In the genomic region with DNA sequence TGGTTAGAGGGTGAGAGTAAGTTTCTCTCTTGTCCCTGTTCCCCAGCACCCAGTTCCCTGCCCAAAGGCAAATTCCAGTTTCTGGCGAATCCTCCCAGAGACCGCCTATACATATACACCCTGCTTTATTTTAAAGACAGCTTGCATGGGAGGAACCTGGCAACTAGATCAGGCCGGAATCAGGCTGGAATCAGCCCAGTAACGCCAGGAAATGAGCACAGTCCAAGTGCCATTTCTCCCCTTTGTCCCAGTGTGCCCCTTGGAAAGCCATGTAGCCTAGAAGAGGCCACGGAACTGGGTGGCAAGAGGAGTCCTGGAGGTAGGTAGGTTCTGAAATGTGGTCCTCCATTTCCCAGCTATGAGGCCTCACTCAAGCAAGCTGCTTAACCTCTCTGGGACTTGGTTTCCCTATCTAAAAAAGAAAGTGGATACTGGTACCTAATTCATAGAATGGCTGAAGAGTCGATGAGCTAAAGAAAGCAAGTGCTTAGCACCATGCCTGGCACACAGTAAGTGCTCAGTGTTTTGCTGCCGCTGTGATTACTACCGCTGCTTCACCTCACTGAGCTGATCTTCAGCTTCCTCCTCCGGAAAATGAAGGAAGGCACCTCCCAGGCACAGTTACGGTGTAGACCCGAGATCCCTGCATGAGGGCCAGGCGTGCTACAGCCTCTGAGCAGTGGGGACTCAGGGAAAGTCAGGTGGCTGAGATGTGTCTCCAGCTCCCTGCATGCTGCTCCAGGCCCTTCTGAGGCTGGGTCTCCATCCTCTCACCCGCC, we compare ENCODE assay signal across 11 cellular contexts. TPM values are rescaled to one million over a fixed set of nuclear protein-coding genes. Genes with fewer than 3 reads are reported as not detected.
A peak's percentile ranks its signal among the peaks of the same experiment; 100 is the strongest.
DNase-seq lines count a peak whose midpoint lies in the region; ATAC-seq, FAIRE-seq and TF ChIP-seq lines count a peak whose summit lies in the region.
"Had no signal": no experiment of that assay in that cellular context is flagged by ENCODE, and none has a peak within 500 bp of the region (broad histone marks: within the 10 kb centered on the region; RNA-seq: fewer than 3 reads in every experiment).

No MANE protein-coding gene starts in this region.

- POLR2A ChIA-PET in CD8-positive, alpha-beta T cell (lab: Charles Lee) = interaction anchor here (0.8 kb wide), 1 partner anchor 14 kb away, joined by 4 read pairs; no protein-coding TSS in a partner anchor

- CTCF ChIA-PET in CD8-positive, alpha-beta T cell (lab: Charles Lee) = interaction anchor here (0.5 to 1.9 kb wide), 6 partner anchors 9 to 143 kb away, joined by 3 to 8 read pairs (median 3); no protein-coding TSS in a partner anchor

- no peaks in the 10 kb centered on the region for H3K9me3 ChIP-seq in CD8-positive, alpha-beta T cell (ENCODE audit: low read length)
- H3K9me3 ChIP-seq in OCI-LY3 (ENCODE audit: insufficient read depth, low read length) (no peaks in the 10 kb centered on the region), fibroblast of lung (ENCODE audit: control insufficient read depth, insufficient read depth, low read depth, low read length) (no peaks in the 10 kb centered on the region), gastrocnemius medialis (no peaks in the 10 kb centered on the region), small intestine (ENCODE audit: control insufficient read depth, low read depth) (no peaks in the 10 kb centered on the region)
- H3K9me3 ChIP-seq: SJSA1 had no signal

- H4K20me1 ChIP-seq in OCI-LY3 (ENCODE audit: insufficient read depth, low read length) (no peaks in the 10 kb centered on the region), fibroblast of lung (ENCODE audit: control insufficient read depth, extremely low read depth, insufficient read depth, low read length) (no peaks in the 10 kb centered on the region)

- no peak overlapping the region for H3K27ac ChIP-seq in CD8-positive, alpha-beta T cell (ENCODE audit: low read depth, low read length)
- H3K27ac ChIP-seq in OCI-LY3 (ENCODE audit: low read length) = peak overlapping the region; percentile 80
- H3K27ac ChIP-seq in fibroblast of lung (ENCODE audit: insufficient read depth, low read length) = peak overlapping the region; percentile 51
- H3K27ac ChIP-seq in gastrocnemius medialis = peak overlapping the region; percentile 24 to 68 (median 50)
- H3K27ac ChIP-seq in small intestine (ENCODE audit: low read depth in 1 of 2, low read length in 1 of 2) = peak overlapping the region in 1 of 2 donors; percentile 48
- H3K27ac ChIP-seq: SJSA1 had no signal

- no peak overlapping the region; the same call in 1 of the 2 replicates for H2AFZ ChIP-seq in OCI-LY3 (ENCODE audit: low read depth, low read length)
- no peak overlapping the region for H2AFZ ChIP-seq in fibroblast of lung (ENCODE audit: low read length)

- H3K27me3 ChIP-seq in CD8-positive, alpha-beta T cell (ENCODE audit: insufficient read depth, low read length) = no peaks in the 10 kb centered on the region
- peaks cover 10% of the 10 kb centered on the region for H3K27me3 ChIP-seq in OCI-LY3 (ENCODE audit: low read depth, low read length)
- no peaks in the 10 kb centered on the region for H3K27me3 ChIP-seq in fibroblast of lung (ENCODE audit: control insufficient read depth, insufficient read depth, low read length)
- no peaks in the 10 kb centered on the region for H3K27me3 ChIP-seq in gastrocnemius medialis
- H3K27me3 ChIP-seq in small intestine (ENCODE audit: control insufficient read depth in 2 of 2, insufficient read depth in 2 of 2, low read length in 2 of 2) = no peaks in the 10 kb centered on the region
- H3K27me3 ChIP-seq: SJSA1 had no signal

- FAIRE-seq in small intestine (lab: Jason Lieb, UNC) = no peak
- FAIRE-seq: endometrium had no signal

- no peak for TF ChIP-seq CTCF in CD8-positive, alpha-beta T cell (IDR thresholded peaks at IDR 0.05)
- TF ChIP-seq CTCF in OCI-LY3 (IDR thresholded peaks at IDR 0.05; ENCODE audit: low read depth, low read length) (no peak), fibroblast of lung (conservative IDR thresholded peaks at IDR 0.05 in 1 of 2, IDR thresholded peaks at IDR 0.05 in 1 of 2; ENCODE audit: low read depth in 1 of 2, low read length in 2 of 2) (no peak), gastrocnemius medialis (IDR thresholded peaks at IDR 0.05 in 4 of 5, conservative IDR thresholded peaks at IDR 0.05 in 1 of 5) (no peak)

- in situ Hi-C loops in gastrocnemius medialis (cut with MboI; ENCODE audit: low sequenced_read_pairs in 4 of 4) = no loop called here

- H3K4me3 ChIP-seq in CD8-positive, alpha-beta T cell (ENCODE audit: low read depth, low read length) = no peak overlapping the region
- H3K4me3 ChIP-seq in OCI-LY3 (ENCODE audit: low read length) = peak overlapping the region; percentile 58
- H3K4me3 ChIP-seq in fibroblast of lung (replicated peaks in 1 of 4; ENCODE audit: control extremely low read depth in 1 of 4, insufficient read depth in 1 of 4, low read depth in 3 of 4, low read length in 4 of 4) = no peak overlapping the region
- H3K4me3 ChIP-seq in gastrocnemius medialis = peak overlapping the region in 1 of 4 donors; percentile 15
- no peak overlapping the region for H3K4me3 ChIP-seq in small intestine (ENCODE audit: low read depth in 1 of 2, low read length in 2 of 2)
- H3K4me3 ChIP-seq: SJSA1 had no signal

- H3K4me3 Mint-ChIP-seq in CD8-positive, alpha-beta T cell = no peak overlapping the region

- intact Hi-C loops in CD8-positive, alpha-beta T cell (cut with DNase I, micrococcal nuclease) = no loop called here
- intact Hi-C loops in gastrocnemius medialis (cut with DNase I; ENCODE audit: low total_unique reads) = loop anchor here (2.0 kb wide), 1 partner anchor 36 kb away; the partner anchor contains the start of gene PITPNM2

- no peak for TF ChIP-seq POLR2A in gastrocnemius medialis (IDR thresholded peaks at IDR 0.05)

- peaks cover 69% of the 10 kb centered on the region for H3K4me1 Mint-ChIP-seq in CD8-positive, alpha-beta T cell (ENCODE audit: low read depth)

- ATAC-seq in CD8-positive, alpha-beta T cell = no peak
- ATAC-seq in gastrocnemius medialis (no peak), GM19455 (IDR thresholded peaks at IDR 0.05; ENCODE audit: unreplicated experiment) (no peak)

- no peaks in the 10 kb centered on the region for H3K79me2 ChIP-seq in OCI-LY3 (ENCODE audit: low read length)
- H3K79me2 ChIP-seq in fibroblast of lung (ENCODE audit: control insufficient read depth, insufficient read depth, low read length) = peaks cover 4% of the 10 kb centered on the region

- H3K36me3 ChIP-seq in CD8-positive, alpha-beta T cell (ENCODE audit: insufficient read depth, low read length) = no peaks in the 10 kb centered on the region
- H3K36me3 ChIP-seq in OCI-LY3 (replicated peaks; ENCODE audit: low read depth, low read length) = peaks cover 2% of the 10 kb centered on the region
- no peaks in the 10 kb centered on the region for H3K36me3 ChIP-seq in fibroblast of lung (ENCODE audit: control insufficient read depth, insufficient read depth, low read length)
- no peaks in the 10 kb centered on the region for H3K36me3 ChIP-seq in gastrocnemius medialis
- no peaks in the 10 kb centered on the region for H3K36me3 ChIP-seq in small intestine (ENCODE audit: control insufficient read depth in 2 of 2, insufficient read depth in 2 of 2, low read length in 2 of 2)
- H3K36me3 ChIP-seq: SJSA1 had no signal

- no peak for DNase-seq in CD8-positive, alpha-beta T cell
- DNase-seq in fibroblast of lung (ENCODE audit: low read depth in 2 of 2) (no peak), gastrocnemius medialis (no peak), small intestine (no peak), SHP77 (lab: John Stamatoyannopoulos, UW) (no peak), NCI-H2227 (lab: John Stamatoyannopoulos, UW; ENCODE audit: unreplicated experiment) (no peak)
- DNase-seq: NCI-H1092 treated with DMSO at 0.1 percent for 48 hours had no signal

- no peaks in the 10 kb centered on the region for H3K27me3 Mint-ChIP-seq in CD8-positive, alpha-beta T cell (ENCODE audit: low read depth)

- H3K4me1 ChIP-seq in CD8-positive, alpha-beta T cell (ENCODE audit: insufficient read depth, low read length) = peaks cover 34% of the 10 kb centered on the region
- H3K4me1 ChIP-seq in OCI-LY3 (ENCODE audit: low read length) = peaks cover 47% of the 10 kb centered on the region
- peaks cover 8% of the 10 kb centered on the region for H3K4me1 ChIP-seq in fibroblast of lung (ENCODE audit: control insufficient read depth, extremely low read depth, insufficient read depth, low read length)
- H3K4me1 ChIP-seq in gastrocnemius medialis = peaks cover 26 to 30% of the 10 kb centered on the region in 2 donors
- H3K4me1 ChIP-seq in small intestine (ENCODE audit: control insufficient read depth in 2 of 2, insufficient read depth in 1 of 2, low read depth in 1 of 2, low read length in 1 of 2) = no peaks in the 10 kb centered on the region

- 81 to 91% (median 89%) methylated on average over 13 of the region's 13 CpGs for WGBS in small intestine, 3 donors

- H3K9ac ChIP-seq in OCI-LY3 (ENCODE audit: low read length) (peak overlapping the region; percentile 49), fibroblast of lung (ENCODE audit: insufficient read depth, low read length) (no peak overlapping the region)

- H3K4me2 ChIP-seq in OCI-LY3 (ENCODE audit: low read length) (peak overlapping the region; percentile 78), fibroblast of lung (ENCODE audit: extremely low read depth, insufficient read depth, low read length) (no peak overlapping the region)

- no peaks in the 10 kb centered on the region for H3K9me3 Mint-ChIP-seq in CD8-positive, alpha-beta T cell

- H3K27ac Mint-ChIP-seq in CD8-positive, alpha-beta T cell = peak overlapping the region; percentile 95

- H3K36me3 Mint-ChIP-seq in CD8-positive, alpha-beta T cell = peaks cover 3% of the 10 kb centered on the region

RNA-seq across cellular contexts. Expression of gene PITPNM2, which starts 36.4 kb away (rescaled TPM):
- total RNA-seq in CD8-positive, alpha-beta T cell = 10 to 100 TPM; 28.1 to 29.2 TPM
- total RNA-seq in fibroblast of lung (4.4 and 6.6 TPM in 2 replicates), gastrocnemius medialis (1 to 10 TPM; 2.1 to 3.8 (median 3.3) TPM)
- polyA plus RNA-seq in fibroblast of lung (2.2 and 4.9 TPM in 2 replicates), small intestine (1 to 10 TPM; 2.2 to 8.0 (median 2.9) TPM)
- polyA plus RNA-seq in fibroblast of lung (2012) = 5.2 and 9.0 TPM in 2 replicates
- polyA minus RNA-seq in fibroblast of lung (ENCODE audit: low replicate concordance) = 8.8 and 23.5 TPM in 2 replicates
